ENCODE assay signal across 8 cellular contexts in genomic region chr16:4115941-4116327, GRCh38. TPM values are rescaled to one million over a fixed set of nuclear protein-coding genes. Genes with fewer than 3 reads are reported as not detected.
DNase-seq lines count a peak whose midpoint lies in the region; ATAC-seq and TF ChIP-seq lines count a peak whose summit lies in the region.

No MANE protein-coding gene starts in this region.

- no peak for DNase-seq in osteocyte (ENCODE audit: extremely low spot score, unreplicated experiment)
- DNase-seq in amygdala (lab: John Stamatoyannopoulos, UW) = no peak
- no peak for DNase-seq in cerebellar nuclear complex (lab: John Stamatoyannopoulos, UW)
- no peak for DNase-seq in foreskin melanocyte
- DNase-seq in NCI-H446 (lab: John Stamatoyannopoulos, UW) = no peak

- peaks cover 12% of the 10 kb centered on the region for H3K36me3 Mint-ChIP-seq in osteocyte (ENCODE audit: unreplicated experiment)

- no peaks in the 10 kb centered on the region for H3K9me3 Mint-ChIP-seq in osteocyte (ENCODE audit: unreplicated experiment)

- H3K27me3 Mint-ChIP-seq in osteocyte (ENCODE audit: unreplicated experiment) = no peaks in the 10 kb centered on the region

- H3K4me1 Mint-ChIP-seq in osteocyte (ENCODE audit: unreplicated experiment) = peaks cover 45% of the 10 kb centered on the region

- H3K4me3 Mint-ChIP-seq in osteocyte (ENCODE audit: unreplicated experiment) = peak overlapping the region; percentile 73

- no peak overlapping the region for H3K27ac ChIP-seq in duodenal mucosa (ENCODE audit: low read depth, low read length)

- H3K27ac Mint-ChIP-seq in osteocyte (ENCODE audit: unreplicated experiment) = no peak overlapping the region

- H3K9ac ChIP-seq in duodenal mucosa (ENCODE audit: low read depth in 1 of 2, low read length in 2 of 2) = no peak overlapping the region

- H3K9me3 ChIP-seq in duodenal mucosa (ENCODE audit: control insufficient read depth in 1 of 2, low read length in 2 of 2) = no peaks in the 10 kb centered on the region

- no peaks in the 10 kb centered on the region for H3K36me3 ChIP-seq in duodenal mucosa (ENCODE audit: control insufficient read depth in 1 of 2, insufficient read depth in 2 of 2, low read length in 2 of 2)

- peak overlapping the region; percentile 67 to 70 for H3K4me3 ChIP-seq in duodenal mucosa (ENCODE audit: low read depth in 1 of 2, low read length in 2 of 2)

- no peak for TF ChIP-seq CTCF in osteocyte (IDR thresholded peaks at IDR 0.05)

- peaks cover 41 to 43% of the 10 kb centered on the region in 2 donors for H3K4me1 ChIP-seq in duodenal mucosa (ENCODE audit: control insufficient read depth in 1 of 2, insufficient read depth in 2 of 2, low read length in 2 of 2)

- ATAC-seq in GM19035 (IDR thresholded peaks at IDR 0.05; ENCODE audit: unreplicated experiment) (peak; percentile 30), HG03432 (IDR thresholded peaks at IDR 0.05; ENCODE audit: unreplicated experiment) (peak; percentile 28)

- H3K27me3 ChIP-seq in duodenal mucosa (ENCODE audit: control insufficient read depth in 1 of 2, insufficient read depth in 2 of 2, low read length in 2 of 2) = no peaks in the 10 kb centered on the region

RNA-seq across cellular contexts. Expression of gene ADCY9, which starts 0.3 kb away (rescaled TPM):
- total RNA-seq in osteocyte = 25.3 and 26.9 TPM in 2 replicates
